In the genomic region with DNA sequence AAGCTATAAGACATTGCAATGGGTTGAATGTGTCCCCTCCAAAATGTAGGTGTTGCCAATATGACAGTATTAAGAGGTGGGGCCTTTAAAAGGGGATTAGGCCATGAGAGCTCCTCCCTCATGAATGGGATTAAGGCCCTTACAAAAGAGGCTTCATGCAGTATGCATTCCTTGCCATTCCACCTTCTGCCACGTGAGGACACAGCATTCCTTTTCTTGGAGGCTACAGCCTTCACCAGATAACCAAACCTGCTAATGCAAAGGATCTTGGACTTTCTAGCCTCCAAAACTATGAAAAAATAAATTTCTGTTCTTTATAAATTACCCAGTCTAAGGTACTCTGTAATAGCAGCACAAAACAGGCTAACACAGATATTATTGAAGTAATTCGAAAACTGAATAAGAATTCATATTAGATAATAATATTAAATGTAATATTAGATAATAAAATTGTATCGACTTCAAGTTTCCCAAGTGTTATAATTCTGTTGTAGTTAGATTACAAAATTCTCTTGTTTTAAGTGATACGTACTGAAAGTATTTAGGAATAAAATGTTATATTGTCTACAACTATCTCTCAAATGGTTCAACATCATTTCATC, we compare ENCODE assay signal across 9 cellular contexts. TPM values are rescaled to one million over a fixed set of nuclear protein-coding genes. Genes with fewer than 3 reads are reported as not detected.
A peak's percentile ranks its signal among the peaks of the same experiment; 100 is the strongest.
DNase-seq lines count a peak whose midpoint lies in the region; ATAC-seq and TF ChIP-seq lines count a peak whose summit lies in the region.
"Had no signal": no experiment of that assay in that cellular context is flagged by ENCODE, and none has a peak within 500 bp of the region (broad histone marks: within the 10 kb centered on the region; RNA-seq: fewer than 3 reads in every experiment).

No MANE protein-coding gene starts in this region.

- H3K36me3 Mint-ChIP-seq in CD8-positive, alpha-beta memory T cell: no peaks in the 10 kb centered on the region

- H3K18ac ChIP-seq in IMR-90 (ENCODE audit: low read depth, low read length): no peak overlapping the region

- H2AK5ac ChIP-seq in IMR-90 (ENCODE audit: low read depth, low read length): no peak overlapping the region

- peaks cover 0 to 4% (median 0%) of the 10 kb centered on the region in 5 donors for H3K9me3 Mint-ChIP-seq in CD8-positive, alpha-beta memory T cell
- H3K9me3 Mint-ChIP-seq: T-helper 1 cell treated with Interleukin-12 subunit alpha and Interleukin-12 subunit beta and Interleukin-4 antibody, amounts not matched to agents 30 μg/mL and 1 μg/mL, for 36 hours had no signal

- H4K5ac ChIP-seq in IMR-90 (ENCODE audit: low read depth, low read length): no peak overlapping the region

- in situ Hi-C loops in IMR-90 (cut with MboI; ENCODE audit: low sequenced_read_pairs): loop anchor here (5.0 to 25.0 kb wide), 5 partner anchors 159 to 1784 kb away; partner anchors contain the start of gene FGF7

- H2BK5ac ChIP-seq in IMR-90 (ENCODE audit: low read depth, low read length, poor library complexity, severe bottlenecking): no peak overlapping the region

- no peak overlapping the region for H2AK9ac ChIP-seq in IMR-90 (replicated peaks; ENCODE audit: low read depth, low read length, poor library complexity)

- no peak overlapping the region for H2BK20ac ChIP-seq in IMR-90 (ENCODE audit: low read depth, low read length)

- intact Hi-C loops in IMR-90 (cut with micrococcal nuclease): loop anchor here (1.0 to 10.0 kb wide), 4 partner anchors 168 to 1504 kb away; partner anchors contain the start of gene FBN1

- no peak overlapping the region for H3K14ac ChIP-seq in IMR-90 (replicated peaks; ENCODE audit: low read depth, low read length)

- H3K27me3 ChIP-seq in IMR-90 (ENCODE audit: control insufficient read depth, insufficient read depth, low read length): no peaks in the 10 kb centered on the region
- no peaks in the 10 kb centered on the region for H3K27me3 ChIP-seq in CD8-positive, alpha-beta memory T cell (ENCODE audit: insufficient read depth, low read length, poor library complexity, severe bottlenecking)

- no peaks in the 10 kb centered on the region for H3K79me1 ChIP-seq in IMR-90 (ENCODE audit: low read depth in 1 of 2, low read length in 2 of 2)

- no peaks in the 10 kb centered on the region for H4K20me1 ChIP-seq in IMR-90 (ENCODE audit: insufficient read depth, low read length)

- no TSS peak for BruUV-seq in IMR-90 (replicated peaks; lab: Mats Ljungman, UMichigan)

- H4K8ac ChIP-seq in IMR-90 (ENCODE audit: low read depth in 2 of 2, low read length in 2 of 2): no peak overlapping the region

- H3K4ac ChIP-seq in IMR-90 (ENCODE audit: low read depth, low read length): no peak overlapping the region

- H3K9ac ChIP-seq in IMR-90 (ENCODE audit: low read depth, low read length): no peak overlapping the region

- no peak overlapping the region for H3K4me3 ChIP-seq in IMR-90 (ENCODE audit: insufficient read depth, low read depth, low read length)
- no peak overlapping the region for H3K4me3 ChIP-seq in CD8-positive, alpha-beta memory T cell (ENCODE audit: low read length)

- no peak overlapping the region for H2BK120ac ChIP-seq in IMR-90 (ENCODE audit: low read depth, low read length)

- CTCF ChIA-PET in IMR-90 (lab: Yijun Ruan, JAX): interaction anchor here (1.1 kb wide), 1 partner anchor 168 kb away, joined by 4 read pairs; no protein-coding TSS in a partner anchor
- CTCF ChIA-PET in CD8-positive, alpha-beta memory T cell (lab: Charles Lee): no interaction called here

- TF ChIP-seq CTCF in AG09319 (IDR thresholded peaks at IDR 0.05; ENCODE audit: low read depth, low read length) (peak; percentile 66), IMR-90 (conservative IDR thresholded peaks at IDR 0.05; ENCODE audit: low read depth, low read length) (peak; percentile 68)

- ATAC-seq in IMR-90 (ENCODE audit: low read depth): peak; percentile 72
- no peak for ATAC-seq in GM18868 (IDR thresholded peaks at IDR 0.05; ENCODE audit: unreplicated experiment)

- H2BK15ac ChIP-seq in IMR-90 (ENCODE audit: low read depth, low read length): no peak overlapping the region

- no peak overlapping the region for H3K4me3 Mint-ChIP-seq in CD8-positive, alpha-beta memory T cell
- H3K4me3 Mint-ChIP-seq: T-helper 1 cell treated with Interleukin-12 subunit alpha and Interleukin-12 subunit beta and Interleukin-4 antibody, amounts not matched to agents 30 μg/mL and 1 μg/mL, for 36 hours had no signal

- no peak overlapping the region for H2AFZ ChIP-seq in IMR-90 (replicated peaks; ENCODE audit: low read length, poor library complexity)

- POLR2A ChIA-PET in IMR-90 (lab: Charles Lee; ENCODE audit: unreplicated experiment): no interaction called here
- POLR2A ChIA-PET in CD8-positive, alpha-beta memory T cell (lab: Charles Lee): no interaction called here

- no CpG with 5 or more reads among the region's 4 CpGs for WGBS in IMR-90 (ENCODE audit: extremely low coverage in 2 of 2, insufficient read length in 1 of 2), 2 experiments

- peaks cover 5% of the 10 kb centered on the region; the same call in 1 of the 2 replicates for H3K9me1 ChIP-seq in IMR-90 (ENCODE audit: insufficient read depth, low read length)

- peaks cover 0 to 1% of the 10 kb centered on the region in 2 donors for H3K27me3 Mint-ChIP-seq in CD8-positive, alpha-beta memory T cell

- no peaks in the 10 kb centered on the region; the same call in 1 of the 2 replicates for H3K4me1 ChIP-seq in IMR-90 (ENCODE audit: control insufficient read depth, insufficient read depth, low read length)
- H3K4me1 ChIP-seq in CD8-positive, alpha-beta memory T cell (ENCODE audit: insufficient read depth, low read length): no peaks in the 10 kb centered on the region

- DNase-seq in AG09319 (ENCODE audit: extremely low read depth, low read depth) (peak; percentile 22), IMR-90 (peak; percentile 79), T1000 (lab: John Stamatoyannopoulos, UW) (peak; percentile 38), iPS-NIHi7 (ENCODE audit: extremely low spot score) (peak; percentile 37), NCI-H345 treated with DMSO at 0.1 percent for 48 hours (lab: John Stamatoyannopoulos, UW; ENCODE audit: unreplicated experiment) (no peak), CD1c-positive myeloid dendritic cell (ENCODE audit: extremely low spot score) (no peak)
- DNase-seq in CD8-positive, alpha-beta memory T cell: no peak

- H3K56ac ChIP-seq in IMR-90 (ENCODE audit: extremely low read depth, insufficient read depth, low read length): no peak overlapping the region

- dilution Hi-C loops in IMR-90 (cut with HindIII; ENCODE audit: low sequenced_read_pairs, unreplicated experiment): no loop called here

- H3K4me1 Mint-ChIP-seq in CD8-positive, alpha-beta memory T cell: no peaks in the 10 kb centered on the region

- no peak for TF ChIP-seq POLR2A in IMR-90 (IDR thresholded peaks at IDR 0.05; ENCODE audit: low read depth, low read length)

- TF ChIP-seq RAD21 in IMR-90 (IDR thresholded peaks at IDR 0.05; ENCODE audit: low read length): peak; percentile 76

- no peak overlapping the region for H3K27ac ChIP-seq in IMR-90 (ENCODE audit: insufficient read depth, low read length)
- no peak overlapping the region for H3K27ac ChIP-seq in CD8-positive, alpha-beta memory T cell (ENCODE audit: low read depth, low read length)

- no peak overlapping the region for H3K4me2 ChIP-seq in IMR-90 (ENCODE audit: low read depth, low read length)

- no peak overlapping the region for H3K27ac Mint-ChIP-seq in CD8-positive, alpha-beta memory T cell
- H3K27ac Mint-ChIP-seq: T-helper 1 cell treated with Interleukin-12 subunit alpha and Interleukin-12 subunit beta and Interleukin-4 antibody, amounts not matched to agents 30 μg/mL and 1 μg/mL, for 36 hours had no signal

- H3K23ac ChIP-seq in IMR-90 (ENCODE audit: low read depth, low read length): no peak overlapping the region

- no peak overlapping the region for H4K91ac ChIP-seq in IMR-90 (ENCODE audit: insufficient read depth, low read depth, low read length)

- no peaks in the 10 kb centered on the region for H3K9me3 ChIP-seq in IMR-90 (ENCODE audit: control insufficient read depth, insufficient read depth, low read length)
- H3K9me3 ChIP-seq in CD8-positive, alpha-beta memory T cell (ENCODE audit: low read length): no peaks in the 10 kb centered on the region

- H3K36me3 ChIP-seq in IMR-90 (ENCODE audit: control insufficient read depth, insufficient read depth, low read length): no peaks in the 10 kb centered on the region
- no peaks in the 10 kb centered on the region for H3K36me3 ChIP-seq in CD8-positive, alpha-beta memory T cell (ENCODE audit: insufficient read depth, low read length)

TF ChIP-seq in IMR-90, 13 proteins besides CTCF, POLR2A, EP300 and RAD21 (continues in another document):
- TF ChIP-seq, protein P1, sequence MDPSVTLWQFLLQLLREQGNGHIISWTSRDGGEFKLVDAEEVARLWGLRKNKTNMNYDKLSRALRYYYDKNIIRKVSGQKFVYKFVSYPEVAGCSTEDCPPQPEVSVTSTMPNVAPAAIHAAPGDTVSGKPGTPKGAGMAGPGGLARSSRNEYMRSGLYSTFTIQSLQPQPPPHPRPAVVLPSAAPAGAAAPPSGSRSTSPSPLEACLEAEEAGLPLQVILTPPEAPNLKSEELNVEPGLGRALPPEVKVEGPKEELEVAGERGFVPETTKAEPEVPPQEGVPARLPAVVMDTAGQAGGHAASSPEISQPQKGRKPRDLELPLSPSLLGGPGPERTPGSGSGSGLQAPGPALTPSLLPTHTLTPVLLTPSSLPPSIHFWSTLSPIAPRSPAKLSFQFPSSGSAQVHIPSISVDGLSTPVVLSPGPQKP (IDR thresholded peaks at IDR 0.05; ENCODE audit: borderline replicate concordance, low read depth, low read length): no peak
- TF ChIP-seq SMC3 (IDR thresholded peaks at IDR 0.05; ENCODE audit: low read depth, low read length) (peak; percentile 79), RCOR1 (IDR thresholded peaks at IDR 0.05; ENCODE audit: insufficient replicate concordance, low read length) (no peak)

RNA-seq across cellular contexts. Expression of gene ATP8B4, which starts 29.4 kb away (rescaled TPM):
- total RNA-seq in IMR-90 (2012; rRNA removed): 0.54 and 0.56 TPM in 2 replicates
- 0.09 and 0.12 TPM in 2 replicates for polyA plus RNA-seq in IMR-90 (2012; rRNA removed)
- 0.02 TPM in 2 replicates for polyA plus RNA-seq in IMR-90 (2012; cell fraction: cytosol; rRNA removed)
- 0.11 and 0.94 TPM in 2 replicates for polyA plus RNA-seq in IMR-90 (2012; cell fraction: nucleus; rRNA removed; ENCODE audit: low replicate concordance)
- 1 to 10 TPM; 8.5 to 8.9 TPM for total RNA-seq in CD8-positive, alpha-beta memory T cell
- polyA plus RNA-seq in CD8-positive, alpha-beta memory T cell: 0.23 TPM

RNA-seq across cellular contexts. Expression of gene SLC27A2, which starts 33.5 kb away (rescaled TPM):
- under 0.01 TPM in 1 of 2 replicates, not detected in the other for total RNA-seq in IMR-90 (2012; rRNA removed)
- not detected in 2 replicates for polyA plus RNA-seq in IMR-90 (2012; rRNA removed)
- polyA plus RNA-seq in IMR-90 (2012; cell fraction: cytosol; rRNA removed): 0.03 TPM in 1 of 2 replicates, not detected in the other
- not detected in 2 replicates for polyA plus RNA-seq in IMR-90 (2012; cell fraction: nucleus; rRNA removed; ENCODE audit: low replicate concordance)
- 10 to 100 TPM; 16.6 to 18.6 TPM for total RNA-seq in CD8-positive, alpha-beta memory T cell
- 3.0 TPM for polyA plus RNA-seq in CD8-positive, alpha-beta memory T cell

Comparison
In these comparisons a context has a peak if more than half of its experiments do, and no peak if none do; other contexts are left out.
1. DNase-seq: peak in AG09319 (single experiment), IMR-90 (single experiment), T1000 (single experiment) and iPS-NIHi7 (single experiment); none in NCI-H345 treated with DMSO at 0.1 percent for 48 hours (single experiment), CD8-positive, alpha-beta memory T cell (0 of 5) and CD1c-positive myeloid dendritic cell (single experiment).
2. RNA of gene SLC27A2, which starts 33.5 kb away (total RNA-seq): 16.6 to 18.6 TPM in CD8-positive, alpha-beta memory T cell; under 0.01 TPM in IMR-90; every median in the first group is over 10 times any median in the second.